1 cellular context compared by ENCODE assay signal in genomic region chr2:30417253-30417652, GRCh38.
TF ChIP-seq lines count a peak whose summit lies in the region.

No MANE protein-coding gene starts in this region.

TF ChIP-seq in HepG2, 621 proteins besides CTCF, POLR2A, EP300 and RAD21 (continued from another document):
- TF ChIP-seq DPF2 (CRISPR knock-in tag; IDR thresholded peaks at IDR 0.05; ENCODE audit: borderline replicate concordance, low read depth) (no peak), FOXA3 (CRISPR knock-in tag; IDR thresholded peaks at IDR 0.05) (peak; percentile 27; the same call in 1 of the 2 replicates), ZNF292 (CRISPR knock-in tag; IDR thresholded peaks at IDR 0.05; ENCODE audit: borderline replicate concordance, low read depth) (no peak), KDM1A (CRISPR knock-in tag; IDR thresholded peaks at IDR 0.05) (no peak), ARNTL (CRISPR knock-in tag; IDR thresholded peaks at IDR 0.05) (no peak), TP53 (CRISPR knock-in tag; conservative IDR thresholded peaks at IDR 0.05) (no peak), SALL1 (CRISPR knock-in tag; IDR thresholded peaks at IDR 0.05) (0 out of 2 replicates have a peak, but pooled peaks have one; percentile 15), PTBP1 (IDR thresholded peaks at IDR 0.05; ENCODE audit: low read depth, low read length, poor library complexity, severe bottlenecking) (no peak), ZNF276 (CRISPR knock-in tag; IDR thresholded peaks at IDR 0.05; ENCODE audit: low read depth) (no peak), NR2F1 (CRISPR knock-in tag; IDR thresholded peaks at IDR 0.05) (no peak)
- TF ChIP-seq, protein P1, sequence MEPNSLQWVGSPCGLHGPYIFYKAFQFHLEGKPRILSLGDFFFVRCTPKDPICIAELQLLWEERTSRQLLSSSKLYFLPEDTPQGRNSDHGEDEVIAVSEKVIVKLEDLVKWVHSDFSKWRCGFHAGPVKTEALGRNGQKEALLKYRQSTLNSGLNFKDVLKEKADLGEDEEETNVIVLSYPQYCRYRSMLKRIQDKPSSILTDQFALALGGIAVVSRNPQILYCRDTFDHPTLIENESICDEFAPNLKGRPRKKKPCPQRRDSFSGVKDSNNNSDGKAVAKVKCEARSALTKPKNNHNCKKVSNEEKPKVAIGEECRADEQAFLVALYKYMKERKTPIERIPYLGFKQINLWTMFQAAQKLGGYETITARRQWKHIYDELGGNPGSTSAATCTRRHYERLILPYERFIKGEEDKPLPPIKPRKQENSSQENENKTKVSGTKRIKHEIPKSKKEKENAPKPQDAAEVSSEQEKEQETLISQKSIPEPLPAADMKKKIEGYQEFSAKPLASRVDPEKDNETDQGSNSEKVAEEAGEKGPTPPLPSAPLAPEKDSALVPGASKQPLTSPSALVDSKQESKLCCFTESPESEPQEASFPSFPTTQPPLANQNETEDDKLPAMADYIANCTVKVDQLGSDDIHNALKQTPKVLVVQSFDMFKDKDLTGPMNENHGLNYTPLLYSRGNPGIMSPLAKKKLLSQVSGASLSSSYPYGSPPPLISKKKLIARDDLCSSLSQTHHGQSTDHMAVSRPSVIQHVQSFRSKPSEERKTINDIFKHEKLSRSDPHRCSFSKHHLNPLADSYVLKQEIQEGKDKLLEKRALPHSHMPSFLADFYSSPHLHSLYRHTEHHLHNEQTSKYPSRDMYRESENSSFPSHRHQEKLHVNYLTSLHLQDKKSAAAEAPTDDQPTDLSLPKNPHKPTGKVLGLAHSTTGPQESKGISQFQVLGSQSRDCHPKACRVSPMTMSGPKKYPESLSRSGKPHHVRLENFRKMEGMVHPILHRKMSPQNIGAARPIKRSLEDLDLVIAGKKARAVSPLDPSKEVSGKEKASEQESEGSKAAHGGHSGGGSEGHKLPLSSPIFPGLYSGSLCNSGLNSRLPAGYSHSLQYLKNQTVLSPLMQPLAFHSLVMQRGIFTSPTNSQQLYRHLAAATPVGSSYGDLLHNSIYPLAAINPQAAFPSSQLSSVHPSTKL (CRISPR knock-in tag; IDR thresholded peaks at IDR 0.05): 0 out of 2 replicates have a peak, but pooled peaks have one; percentile 10
- TF ChIP-seq, protein P2, sequence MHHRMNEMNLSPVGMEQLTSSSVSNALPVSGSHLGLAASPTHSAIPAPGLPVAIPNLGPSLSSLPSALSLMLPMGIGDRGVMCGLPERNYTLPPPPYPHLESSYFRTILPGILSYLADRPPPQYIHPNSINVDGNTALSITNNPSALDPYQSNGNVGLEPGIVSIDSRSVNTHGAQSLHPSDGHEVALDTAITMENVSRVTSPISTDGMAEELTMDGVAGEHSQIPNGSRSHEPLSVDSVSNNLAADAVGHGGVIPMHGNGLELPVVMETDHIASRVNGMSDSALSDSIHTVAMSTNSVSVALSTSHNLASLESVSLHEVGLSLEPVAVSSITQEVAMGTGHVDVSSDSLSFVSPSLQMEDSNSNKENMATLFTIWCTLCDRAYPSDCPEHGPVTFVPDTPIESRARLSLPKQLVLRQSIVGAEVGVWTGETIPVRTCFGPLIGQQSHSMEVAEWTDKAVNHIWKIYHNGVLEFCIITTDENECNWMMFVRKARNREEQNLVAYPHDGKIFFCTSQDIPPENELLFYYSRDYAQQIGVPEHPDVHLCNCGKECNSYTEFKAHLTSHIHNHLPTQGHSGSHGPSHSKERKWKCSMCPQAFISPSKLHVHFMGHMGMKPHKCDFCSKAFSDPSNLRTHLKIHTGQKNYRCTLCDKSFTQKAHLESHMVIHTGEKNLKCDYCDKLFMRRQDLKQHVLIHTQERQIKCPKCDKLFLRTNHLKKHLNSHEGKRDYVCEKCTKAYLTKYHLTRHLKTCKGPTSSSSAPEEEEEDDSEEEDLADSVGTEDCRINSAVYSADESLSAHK (CRISPR knock-in tag; IDR thresholded peaks at IDR 0.05; ENCODE audit: borderline replicate concordance): no peak
